12 cellular contexts compared by ENCODE assay signal in genomic region chr12:54432815-54433164, GRCh38. TPM values are rescaled to one million over a fixed set of nuclear protein-coding genes. Genes with fewer than 3 reads are reported as not detected.
DNase-seq lines count a peak whose midpoint lies in the region; ATAC-seq and TF ChIP-seq lines count a peak whose summit lies in the region.
"Had no signal": no experiment of that assay in that cellular context is flagged by ENCODE, and none has a peak within 500 bp of the region (broad histone marks: within the 10 kb centered on the region; RNA-seq: fewer than 3 reads in every experiment).

No MANE protein-coding gene starts in this region.

- H3K9me3 Mint-ChIP-seq in CD8-positive, alpha-beta T cell: no peaks in the 10 kb centered on the region
- H3K9me3 Mint-ChIP-seq: naive thymus-derived CD8-positive, alpha-beta T cell had no signal

- no peaks in the 10 kb centered on the region for H3K27me3 Mint-ChIP-seq in CD8-positive, alpha-beta T cell (ENCODE audit: low read depth)
- H3K27me3 Mint-ChIP-seq: naive thymus-derived CD8-positive, alpha-beta T cell had no signal

- POLR2A ChIA-PET in CD8-positive, alpha-beta T cell (lab: Charles Lee): interaction anchor here (1.4 to 3.0 kb wide), 2 partner anchors 19 to 33 kb away, joined by 3 to 13 read pairs; no protein-coding TSS in a partner anchor

- no peak for DNase-seq in CD8-positive, alpha-beta T cell
- DNase-seq in WERI-Rb-1: no peak
- DNase-seq in esophagus squamous epithelium (lab: John Stamatoyannopoulos, UW): no peak
- peak; percentile 52 for DNase-seq in pulmonary artery endothelial cell (ENCODE audit: low read depth, low spot score)
- DNase-seq in mucosa of gallbladder (ENCODE audit: low spot score): no peak
- DNase-seq in NCI-H2081 (lab: John Stamatoyannopoulos, UW): no peak
- DNase-seq: activated effector memory CD4-positive, alpha-beta T cell treated with anti-CD3 and anti-CD28 coated beads, Interleukin-2, amount 50 U/mL, for 16 hours; CD4-positive, CD25-positive, alpha-beta regulatory T cell; GF-D8; naive thymus-derived CD8-positive, alpha-beta T cell had no signal

- 69% methylated on average over 4 of the region's 4 CpGs; no CpG with 5 or more reads in 1 of the 2 donors for WGBS in esophagus squamous epithelium, 2 donors

- H3K36me3 ChIP-seq in CD8-positive, alpha-beta T cell (ENCODE audit: insufficient read depth, low read length): no peaks in the 10 kb centered on the region
- no peaks in the 10 kb centered on the region for H3K36me3 ChIP-seq in WERI-Rb-1
- no peaks in the 10 kb centered on the region for H3K36me3 ChIP-seq in esophagus squamous epithelium

- H3K4me1 Mint-ChIP-seq in CD8-positive, alpha-beta T cell (ENCODE audit: low read depth): peaks cover 40% of the 10 kb centered on the region

- peak; percentile 28 for ATAC-seq in CD8-positive, alpha-beta T cell
- ATAC-seq in GM21576 (IDR thresholded peaks at IDR 0.05; ENCODE audit: unreplicated experiment) (no peak), HG03097 (IDR thresholded peaks at IDR 0.05; ENCODE audit: low FRiP score, unreplicated experiment) (no peak)
- ATAC-seq: naive thymus-derived CD8-positive, alpha-beta T cell had no signal

- intact Hi-C loops in CD8-positive, alpha-beta T cell (cut with DNase I, micrococcal nuclease): no loop called here
- intact Hi-C loops in esophagus squamous epithelium (cut with DNase I): no loop called here

- H3K27me3 ChIP-seq in CD8-positive, alpha-beta T cell (ENCODE audit: insufficient read depth, low read length): no peaks in the 10 kb centered on the region
- H3K27me3 ChIP-seq in WERI-Rb-1 (ENCODE audit: insufficient read depth, low read depth, severe bottlenecking) (no peaks in the 10 kb centered on the region), esophagus squamous epithelium (peaks cover 0 to 14% (median 0%) of the 10 kb centered on the region in 4 donors)

- H3K27ac ChIP-seq in CD8-positive, alpha-beta T cell (ENCODE audit: low read depth, low read length): no peak overlapping the region
- H3K27ac ChIP-seq in WERI-Rb-1 (peak overlapping the region; percentile 76; the same call in 1 of the 2 replicates), esophagus squamous epithelium (peak overlapping the region; percentile 13 to 83 (median 80))

- CTCF ChIA-PET in CD8-positive, alpha-beta T cell (lab: Charles Lee): interaction anchor here (0.7 to 33.4 kb wide), 5 partner anchors 8 to 32 kb away, joined by 3 to 1006 read pairs (median 4); partner anchors contain the start of gene ITGA5

- no peak for TF ChIP-seq POLR2A in esophagus squamous epithelium (IDR thresholded peaks at IDR 0.05)

- no peak overlapping the region for H3K27ac Mint-ChIP-seq in CD8-positive, alpha-beta T cell

- no peak overlapping the region for H3K4me3 Mint-ChIP-seq in CD8-positive, alpha-beta T cell

- H3K9me3 ChIP-seq in CD8-positive, alpha-beta T cell (ENCODE audit: low read length): no peaks in the 10 kb centered on the region
- no peaks in the 10 kb centered on the region for H3K9me3 ChIP-seq in WERI-Rb-1 (ENCODE audit: severe bottlenecking)
- H3K9me3 ChIP-seq in esophagus squamous epithelium: no peaks in the 10 kb centered on the region

- H3K4me3 ChIP-seq in CD8-positive, alpha-beta T cell (ENCODE audit: low read depth, low read length): no peak overlapping the region
- no peak overlapping the region for H3K4me3 ChIP-seq in WERI-Rb-1 (ENCODE audit: low read depth, low read length)
- peak overlapping the region in 3 of 4 donors; percentile 28 to 40 (median 34) for H3K4me3 ChIP-seq in esophagus squamous epithelium

- peaks cover 14% of the 10 kb centered on the region for H3K4me1 ChIP-seq in CD8-positive, alpha-beta T cell (ENCODE audit: insufficient read depth, low read length)
- peaks cover 15 to 59% (median 17%) of the 10 kb centered on the region in 3 donors for H3K4me1 ChIP-seq in esophagus squamous epithelium

- no peak for TF ChIP-seq CTCF in CD8-positive, alpha-beta T cell (IDR thresholded peaks at IDR 0.05)
- TF ChIP-seq CTCF in WERI-Rb-1 (IDR thresholded peaks at IDR 0.05; ENCODE audit: low read depth, low read length): no peak
- no peak for TF ChIP-seq CTCF in esophagus squamous epithelium (IDR thresholded peaks at IDR 0.05)

- no peaks in the 10 kb centered on the region for H3K36me3 Mint-ChIP-seq in CD8-positive, alpha-beta T cell
- H3K36me3 Mint-ChIP-seq: CD4-positive, CD25-positive, alpha-beta regulatory T cell; naive thymus-derived CD8-positive, alpha-beta T cell had no signal

RNA-seq across cellular contexts. Expression of gene ITGA5, which starts 13.7 kb away (rescaled TPM):
- 100 to 1,000 TPM; 115 to 125 TPM for total RNA-seq in CD8-positive, alpha-beta T cell
- total RNA-seq in esophagus squamous epithelium (100 to 1,000 TPM in 1 of 4 donors, 10 to 100 TPM in 2, 1 to 10 TPM in 1; 7.5 to 112 (median 37.3) TPM), pulmonary artery endothelial cell (848 and 1,153 TPM in 2 replicates), mucosa of gallbladder (39.3 TPM)

RNA-seq across cellular contexts. Expression of gene GTSF1, which starts 40.6 kb away (rescaled TPM):
- 1 to 10 TPM in 1 of 2 experiments, not detected in 1; 1.0 TPM for total RNA-seq in CD8-positive, alpha-beta T cell
- 1 to 10 TPM in 1 of 4 donors, not detected in 3; 1.6 TPM for total RNA-seq in esophagus squamous epithelium
- not detected in 2 replicates for total RNA-seq in pulmonary artery endothelial cell
- 0.40 TPM for total RNA-seq in mucosa of gallbladder

RNA-seq across cellular contexts. Expression of gene ZNF385A, which starts 48.3 kb away (rescaled TPM):
- 1 to 10 TPM; 2.1 TPM for total RNA-seq in CD8-positive, alpha-beta T cell
- 100 to 1,000 TPM in 1 of 4 donors, 10 to 100 TPM in 3; 25.2 to 106 (median 37.8) TPM for total RNA-seq in esophagus squamous epithelium
- 0.74 and 0.79 TPM in 2 replicates for total RNA-seq in pulmonary artery endothelial cell
- 11.4 TPM for total RNA-seq in mucosa of gallbladder

Comparison
In these comparisons a context has a peak if more than half of its experiments do, and no peak if none do; other contexts are left out.
1. H3K4me3 ChIP-seq: peak in esophagus squamous epithelium (3 of 4); none in CD8-positive, alpha-beta T cell (single experiment) and WERI-Rb-1 (single experiment).